ENCODE assay signal across 1 cellular context in the genomic region with DNA sequence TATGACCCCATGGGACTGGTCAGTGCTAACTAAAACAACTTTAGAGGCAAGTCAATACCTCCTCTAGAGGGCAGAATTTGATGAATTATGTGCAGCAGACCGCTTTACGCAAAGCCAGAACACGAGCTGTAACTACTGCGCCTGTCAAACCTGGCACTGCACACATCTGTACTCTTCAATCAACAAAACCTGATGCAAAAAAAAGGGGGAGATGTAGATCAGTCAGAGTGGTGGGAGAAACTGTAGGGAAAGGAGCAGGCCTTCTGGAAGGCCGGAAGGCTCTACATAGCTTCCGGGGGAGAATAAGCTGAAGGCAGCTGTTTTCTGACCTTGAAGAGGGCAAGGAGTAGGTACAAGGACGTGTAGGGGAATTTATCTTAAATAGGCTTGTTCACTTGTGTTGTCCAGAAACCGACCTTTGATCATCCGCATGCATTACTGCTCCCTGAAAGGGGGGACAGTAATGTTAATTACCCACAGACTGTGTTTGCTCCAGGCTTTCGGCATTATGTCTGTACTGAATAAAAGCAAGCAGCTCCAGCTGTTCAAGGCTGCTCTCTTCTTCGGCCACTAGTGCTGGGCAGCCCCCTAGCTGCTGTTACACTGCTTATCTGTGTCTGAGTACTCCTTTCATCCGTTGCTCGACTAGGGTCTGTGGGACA.
A peak's percentile ranks its signal among the peaks of the same experiment; 100 is the strongest.
TF ChIP-seq lines count a peak whose summit lies in the region.

No MANE protein-coding gene starts in this region.

TF ChIP-seq in HepG2, 621 proteins besides CTCF, POLR2A, EP300 and RAD21 (continues in another document):
- TF ChIP-seq, protein P1, sequence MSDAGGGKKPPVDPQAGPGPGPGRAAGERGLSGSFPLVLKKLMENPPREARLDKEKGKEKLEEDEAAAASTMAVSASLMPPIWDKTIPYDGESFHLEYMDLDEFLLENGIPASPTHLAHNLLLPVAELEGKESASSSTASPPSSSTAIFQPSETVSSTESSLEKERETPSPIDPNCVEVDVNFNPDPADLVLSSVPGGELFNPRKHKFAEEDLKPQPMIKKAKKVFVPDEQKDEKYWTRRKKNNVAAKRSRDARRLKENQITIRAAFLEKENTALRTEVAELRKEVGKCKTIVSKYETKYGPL (CRISPR knock-in tag; IDR thresholded peaks at IDR 0.05), result no peak
- TF ChIP-seq ZNF17 (CRISPR knock-in tag; IDR thresholded peaks at IDR 0.05) (no peak), ADNP (CRISPR knock-in tag; IDR thresholded peaks at IDR 0.05) (0 out of 2 replicates have a peak, but pooled peaks have one; percentile 37), ZNF253 (CRISPR knock-in tag; IDR thresholded peaks at IDR 0.05; ENCODE audit: borderline replicate concordance) (no peak), ZNF878 (CRISPR knock-in tag; IDR thresholded peaks at IDR 0.05) (no peak), HNF4A (CRISPR knock-in tag; IDR thresholded peaks at IDR 0.05) (peak; percentile 85), PHF8 (CRISPR knock-in tag; IDR thresholded peaks at IDR 0.05) (no peak), PRPF4 (IDR thresholded peaks at IDR 0.05; ENCODE audit: low read depth, low read length, poor library complexity, severe bottlenecking) (no peak), ZNF605 (CRISPR knock-in tag; IDR thresholded peaks at IDR 0.05) (peak; percentile 4; the same call in 1 of the 2 replicates), JUND (CRISPR knock-in tag; IDR thresholded peaks at IDR 0.05) (no peak), ZNF24 (IDR thresholded peaks at IDR 0.05) (no peak), GATAD2A (CRISPR knock-in tag; IDR thresholded peaks at IDR 0.05) (peak; percentile 56; the same call in 1 of the 2 replicates), SMYD3 (CRISPR knock-in tag; IDR thresholded peaks at IDR 0.05) (no peak), SALL1 (CRISPR knock-in tag; IDR thresholded peaks at IDR 0.05) (peak; percentile 60), SRY (CRISPR knock-in tag; IDR thresholded peaks at IDR 0.05) (no peak), ARID2 (CRISPR knock-in tag; IDR thresholded peaks at IDR 0.05; ENCODE audit: borderline replicate concordance) (no peak), ZNF530 (CRISPR knock-in tag; IDR thresholded peaks at IDR 0.05; ENCODE audit: low read depth) (no peak), NCOA2 (CRISPR knock-in tag; IDR thresholded peaks at IDR 0.05) (peak; percentile 69), ZNF296 (CRISPR knock-in tag; conservative IDR thresholded peaks at IDR 0.05) (no peak), ZNF33A (CRISPR knock-in tag; IDR thresholded peaks at IDR 0.05; ENCODE audit: borderline replicate concordance) (no peak), ZNF232 (CRISPR knock-in tag; IDR thresholded peaks at IDR 0.05; ENCODE audit: borderline replicate concordance) (no peak), PHF21A (CRISPR knock-in tag; IDR thresholded peaks at IDR 0.05) (peak; percentile 70), ZNF850 (CRISPR knock-in tag; conservative IDR thresholded peaks at IDR 0.05) (no peak), FOXA1 (IDR thresholded peaks at IDR 0.05) (no peak), FOXA1 (CRISPR knock-in tag; IDR thresholded peaks at IDR 0.05) (peak; percentile 49), SOX6 (IDR thresholded peaks at IDR 0.05) (no peak), SOX6 (CRISPR knock-in tag; IDR thresholded peaks at IDR 0.05) (peak; percentile 48)
- TF ChIP-seq, protein P2, sequence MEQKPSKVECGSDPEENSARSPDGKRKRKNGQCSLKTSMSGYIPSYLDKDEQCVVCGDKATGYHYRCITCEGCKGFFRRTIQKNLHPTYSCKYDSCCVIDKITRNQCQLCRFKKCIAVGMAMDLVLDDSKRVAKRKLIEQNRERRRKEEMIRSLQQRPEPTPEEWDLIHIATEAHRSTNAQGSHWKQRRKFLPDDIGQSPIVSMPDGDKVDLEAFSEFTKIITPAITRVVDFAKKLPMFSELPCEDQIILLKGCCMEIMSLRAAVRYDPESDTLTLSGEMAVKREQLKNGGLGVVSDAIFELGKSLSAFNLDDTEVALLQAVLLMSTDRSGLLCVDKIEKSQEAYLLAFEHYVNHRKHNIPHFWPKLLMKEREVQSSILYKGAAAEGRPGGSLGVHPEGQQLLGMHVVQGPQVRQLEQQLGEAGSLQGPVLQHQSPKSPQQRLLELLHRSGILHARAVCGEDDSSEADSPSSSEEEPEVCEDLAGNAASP (CRISPR knock-in tag; IDR thresholded peaks at IDR 0.05; ENCODE audit: borderline replicate concordance), result no peak
- TF ChIP-seq, protein P3, sequence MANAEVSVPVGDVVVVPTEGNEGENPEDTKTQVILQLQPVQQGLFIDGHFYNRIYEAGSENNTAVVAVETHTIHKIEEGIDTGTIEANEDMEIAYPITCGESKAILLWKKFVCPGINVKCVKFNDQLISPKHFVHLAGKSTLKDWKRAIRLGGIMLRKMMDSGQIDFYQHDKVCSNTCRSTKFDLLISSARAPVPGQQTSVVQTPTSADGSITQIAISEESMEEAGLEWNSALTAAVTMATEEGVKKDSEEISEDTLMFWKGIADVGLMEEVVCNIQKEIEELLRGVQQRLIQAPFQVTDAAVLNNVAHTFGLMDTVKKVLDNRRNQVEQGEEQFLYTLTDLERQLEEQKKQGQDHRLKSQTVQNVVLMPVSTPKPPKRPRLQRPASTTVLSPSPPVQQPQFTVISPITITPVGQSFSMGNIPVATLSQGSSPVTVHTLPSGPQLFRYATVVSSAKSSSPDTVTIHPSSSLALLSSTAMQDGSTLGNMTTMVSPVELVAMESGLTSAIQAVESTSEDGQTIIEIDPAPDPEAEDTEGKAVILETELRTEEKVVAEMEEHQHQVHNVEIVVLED (CRISPR knock-in tag; IDR thresholded peaks at IDR 0.05; ENCODE audit: borderline replicate concordance), result peak; percentile 40; the same call in 1 of the 2 replicates
- TF ChIP-seq, protein P4, sequence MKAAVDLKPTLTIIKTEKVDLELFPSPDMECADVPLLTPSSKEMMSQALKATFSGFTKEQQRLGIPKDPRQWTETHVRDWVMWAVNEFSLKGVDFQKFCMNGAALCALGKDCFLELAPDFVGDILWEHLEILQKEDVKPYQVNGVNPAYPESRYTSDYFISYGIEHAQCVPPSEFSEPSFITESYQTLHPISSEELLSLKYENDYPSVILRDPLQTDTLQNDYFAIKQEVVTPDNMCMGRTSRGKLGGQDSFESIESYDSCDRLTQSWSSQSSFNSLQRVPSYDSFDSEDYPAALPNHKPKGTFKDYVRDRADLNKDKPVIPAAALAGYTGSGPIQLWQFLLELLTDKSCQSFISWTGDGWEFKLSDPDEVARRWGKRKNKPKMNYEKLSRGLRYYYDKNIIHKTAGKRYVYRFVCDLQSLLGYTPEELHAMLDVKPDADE (CRISPR knock-in tag; IDR thresholded peaks at IDR 0.05), result no peak
- TF ChIP-seq, protein P5, sequence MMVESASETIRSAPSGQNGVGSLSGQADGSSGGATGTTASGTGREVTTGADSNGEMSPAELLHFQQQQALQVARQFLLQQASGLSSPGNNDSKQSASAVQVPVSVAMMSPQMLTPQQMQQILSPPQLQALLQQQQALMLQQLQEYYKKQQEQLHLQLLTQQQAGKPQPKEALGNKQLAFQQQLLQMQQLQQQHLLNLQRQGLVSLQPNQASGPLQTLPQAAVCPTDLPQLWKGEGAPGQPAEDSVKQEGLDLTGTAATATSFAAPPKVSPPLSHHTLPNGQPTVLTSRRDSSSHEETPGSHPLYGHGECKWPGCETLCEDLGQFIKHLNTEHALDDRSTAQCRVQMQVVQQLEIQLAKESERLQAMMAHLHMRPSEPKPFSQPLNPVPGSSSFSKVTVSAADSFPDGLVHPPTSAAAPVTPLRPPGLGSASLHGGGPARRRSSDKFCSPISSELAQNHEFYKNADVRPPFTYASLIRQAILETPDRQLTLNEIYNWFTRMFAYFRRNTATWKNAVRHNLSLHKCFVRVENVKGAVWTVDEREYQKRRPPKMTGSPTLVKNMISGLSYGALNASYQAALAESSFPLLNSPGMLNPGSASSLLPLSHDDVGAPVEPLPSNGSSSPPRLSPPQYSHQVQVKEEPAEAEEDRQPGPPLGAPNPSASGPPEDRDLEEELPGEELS (CRISPR knock-in tag; IDR thresholded peaks at IDR 0.05), result peak; percentile 71; the same call in 1 of the 2 replicates
- TF ChIP-seq, protein P6, sequence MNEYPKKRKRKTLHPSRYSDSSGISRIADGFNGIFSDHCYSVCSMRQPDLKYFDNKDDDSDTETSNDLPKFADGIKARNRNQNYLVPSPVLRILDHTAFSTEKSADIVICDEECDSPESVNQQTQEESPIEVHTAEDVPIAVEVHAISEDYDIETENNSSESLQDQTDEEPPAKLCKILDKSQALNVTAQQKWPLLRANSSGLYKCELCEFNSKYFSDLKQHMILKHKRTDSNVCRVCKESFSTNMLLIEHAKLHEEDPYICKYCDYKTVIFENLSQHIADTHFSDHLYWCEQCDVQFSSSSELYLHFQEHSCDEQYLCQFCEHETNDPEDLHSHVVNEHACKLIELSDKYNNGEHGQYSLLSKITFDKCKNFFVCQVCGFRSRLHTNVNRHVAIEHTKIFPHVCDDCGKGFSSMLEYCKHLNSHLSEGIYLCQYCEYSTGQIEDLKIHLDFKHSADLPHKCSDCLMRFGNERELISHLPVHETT (CRISPR knock-in tag; conservative IDR thresholded peaks at IDR 0.05), result 0 out of 2 replicates have a peak, but pooled peaks have one; percentile 16
- TF ChIP-seq, protein P7, sequence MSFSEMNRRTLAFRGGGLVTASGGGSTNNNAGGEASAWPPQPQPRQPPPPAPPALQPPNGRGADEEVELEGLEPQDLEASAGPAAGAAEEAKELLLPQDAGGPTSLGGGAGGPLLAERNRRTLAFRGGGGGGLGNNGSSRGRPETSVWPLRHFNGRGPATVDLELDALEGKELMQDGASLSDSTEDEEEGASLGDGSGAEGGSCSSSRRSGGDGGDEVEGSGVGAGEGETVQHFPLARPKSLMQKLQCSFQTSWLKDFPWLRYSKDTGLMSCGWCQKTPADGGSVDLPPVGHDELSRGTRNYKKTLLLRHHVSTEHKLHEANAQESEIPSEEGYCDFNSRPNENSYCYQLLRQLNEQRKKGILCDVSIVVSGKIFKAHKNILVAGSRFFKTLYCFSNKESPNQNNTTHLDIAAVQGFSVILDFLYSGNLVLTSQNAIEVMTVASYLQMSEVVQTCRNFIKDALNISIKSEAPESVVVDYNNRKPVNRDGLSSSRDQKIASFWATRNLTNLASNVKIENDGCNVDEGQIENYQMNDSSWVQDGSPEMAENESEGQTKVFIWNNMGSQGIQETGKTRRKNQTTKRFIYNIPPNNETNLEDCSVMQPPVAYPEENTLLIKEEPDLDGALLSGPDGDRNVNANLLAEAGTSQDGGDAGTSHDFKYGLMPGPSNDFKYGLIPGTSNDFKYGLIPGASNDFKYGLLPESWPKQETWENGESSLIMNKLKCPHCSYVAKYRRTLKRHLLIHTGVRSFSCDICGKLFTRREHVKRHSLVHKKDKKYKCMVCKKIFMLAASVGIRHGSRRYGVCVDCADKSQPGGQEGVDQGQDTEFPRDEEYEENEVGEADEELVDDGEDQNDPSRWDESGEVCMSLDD (CRISPR knock-in tag; IDR thresholded peaks at IDR 0.05; ENCODE audit: borderline replicate concordance), result 0 out of 2 replicates have a peak, but pooled peaks have one; percentile 76
- TF ChIP-seq, protein P8, sequence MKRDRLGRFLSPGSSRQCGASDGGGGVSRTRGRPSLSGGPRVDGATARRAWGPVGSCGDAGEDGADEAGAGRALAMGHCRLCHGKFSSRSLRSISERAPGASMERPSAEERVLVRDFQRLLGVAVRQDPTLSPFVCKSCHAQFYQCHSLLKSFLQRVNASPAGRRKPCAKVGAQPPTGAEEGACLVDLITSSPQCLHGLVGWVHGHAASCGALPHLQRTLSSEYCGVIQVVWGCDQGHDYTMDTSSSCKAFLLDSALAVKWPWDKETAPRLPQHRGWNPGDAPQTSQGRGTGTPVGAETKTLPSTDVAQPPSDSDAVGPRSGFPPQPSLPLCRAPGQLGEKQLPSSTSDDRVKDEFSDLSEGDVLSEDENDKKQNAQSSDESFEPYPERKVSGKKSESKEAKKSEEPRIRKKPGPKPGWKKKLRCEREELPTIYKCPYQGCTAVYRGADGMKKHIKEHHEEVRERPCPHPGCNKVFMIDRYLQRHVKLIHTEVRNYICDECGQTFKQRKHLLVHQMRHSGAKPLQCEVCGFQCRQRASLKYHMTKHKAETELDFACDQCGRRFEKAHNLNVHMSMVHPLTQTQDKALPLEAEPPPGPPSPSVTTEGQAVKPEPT (CRISPR knock-in tag; IDR thresholded peaks at IDR 0.05; ENCODE audit: low read depth), result 0 out of 2 replicates have a peak, but pooled peaks have one; percentile 54
- TF ChIP-seq, protein P9, sequence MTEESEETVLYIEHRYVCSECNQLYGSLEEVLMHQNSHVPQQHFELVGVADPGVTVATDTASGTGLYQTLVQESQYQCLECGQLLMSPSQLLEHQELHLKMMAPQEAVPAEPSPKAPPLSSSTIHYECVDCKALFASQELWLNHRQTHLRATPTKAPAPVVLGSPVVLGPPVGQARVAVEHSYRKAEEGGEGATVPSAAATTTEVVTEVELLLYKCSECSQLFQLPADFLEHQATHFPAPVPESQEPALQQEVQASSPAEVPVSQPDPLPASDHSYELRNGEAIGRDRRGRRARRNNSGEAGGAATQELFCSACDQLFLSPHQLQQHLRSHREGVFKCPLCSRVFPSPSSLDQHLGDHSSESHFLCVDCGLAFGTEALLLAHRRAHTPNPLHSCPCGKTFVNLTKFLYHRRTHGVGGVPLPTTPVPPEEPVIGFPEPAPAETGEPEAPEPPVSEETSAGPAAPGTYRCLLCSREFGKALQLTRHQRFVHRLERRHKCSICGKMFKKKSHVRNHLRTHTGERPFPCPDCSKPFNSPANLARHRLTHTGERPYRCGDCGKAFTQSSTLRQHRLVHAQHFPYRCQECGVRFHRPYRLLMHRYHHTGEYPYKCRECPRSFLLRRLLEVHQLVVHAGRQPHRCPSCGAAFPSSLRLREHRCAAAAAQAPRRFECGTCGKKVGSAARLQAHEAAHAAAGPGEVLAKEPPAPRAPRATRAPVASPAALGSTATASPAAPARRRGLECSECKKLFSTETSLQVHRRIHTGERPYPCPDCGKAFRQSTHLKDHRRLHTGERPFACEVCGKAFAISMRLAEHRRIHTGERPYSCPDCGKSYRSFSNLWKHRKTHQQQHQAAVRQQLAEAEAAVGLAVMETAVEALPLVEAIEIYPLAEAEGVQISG (CRISPR knock-in tag; IDR thresholded peaks at IDR 0.05), result peak; percentile 62
- TF ChIP-seq, protein P10, sequence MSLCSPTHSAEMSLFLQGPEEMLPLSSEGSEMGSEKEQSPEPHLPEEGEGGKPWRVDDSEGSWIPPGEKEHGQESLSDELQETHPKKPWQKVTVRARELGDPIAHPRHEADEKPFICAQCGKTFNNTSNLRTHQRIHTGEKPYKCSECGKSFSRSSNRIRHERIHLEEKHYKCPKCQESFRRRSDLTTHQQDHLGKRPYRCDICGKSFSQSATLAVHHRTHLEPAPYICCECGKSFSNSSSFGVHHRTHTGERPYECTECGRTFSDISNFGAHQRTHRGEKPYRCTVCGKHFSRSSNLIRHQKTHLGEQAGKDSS (CRISPR knock-in tag; IDR thresholded peaks at IDR 0.05; ENCODE audit: borderline replicate concordance, low read depth), result no peak
- TF ChIP-seq, protein P11, sequence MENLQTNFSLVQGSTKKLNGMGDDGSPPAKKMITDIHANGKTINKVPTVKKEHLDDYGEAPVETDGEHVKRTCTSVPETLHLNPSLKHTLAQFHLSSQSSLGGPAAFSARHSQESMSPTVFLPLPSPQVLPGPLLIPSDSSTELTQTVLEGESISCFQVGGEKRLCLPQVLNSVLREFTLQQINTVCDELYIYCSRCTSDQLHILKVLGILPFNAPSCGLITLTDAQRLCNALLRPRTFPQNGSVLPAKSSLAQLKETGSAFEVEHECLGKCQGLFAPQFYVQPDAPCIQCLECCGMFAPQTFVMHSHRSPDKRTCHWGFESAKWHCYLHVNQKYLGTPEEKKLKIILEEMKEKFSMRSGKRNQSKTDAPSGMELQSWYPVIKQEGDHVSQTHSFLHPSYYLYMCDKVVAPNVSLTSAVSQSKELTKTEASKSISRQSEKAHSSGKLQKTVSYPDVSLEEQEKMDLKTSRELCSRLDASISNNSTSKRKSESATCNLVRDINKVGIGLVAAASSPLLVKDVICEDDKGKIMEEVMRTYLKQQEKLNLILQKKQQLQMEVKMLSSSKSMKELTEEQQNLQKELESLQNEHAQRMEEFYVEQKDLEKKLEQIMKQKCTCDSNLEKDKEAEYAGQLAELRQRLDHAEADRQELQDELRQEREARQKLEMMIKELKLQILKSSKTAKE (CRISPR knock-in tag; IDR thresholded peaks at IDR 0.05; ENCODE audit: borderline replicate concordance), result peak; percentile 10; the same call in 1 of the 2 replicates
